ENCODE assay signal across 17 cellular contexts in genomic region chr20:4697874-4698221, GRCh38. TPM values are rescaled to one million over a fixed set of nuclear protein-coding genes. Genes with fewer than 3 reads are reported as not detected.
"Had no signal": no experiment of that assay in that cellular context is flagged by ENCODE, and none has a peak within 500 bp of the region (broad histone marks: within the 10 kb centered on the region; RNA-seq: fewer than 3 reads in every experiment).

No MANE protein-coding gene starts in this region.

- H3K9me3 ChIP-seq: left ventricle myocardium inferior, right atrium auricular region, transverse colon had no signal

- H3K27ac ChIP-seq: cardiac muscle cell, left ventricle myocardium inferior, right atrium auricular region, transverse colon had no signal

- H3K27me3 Mint-ChIP-seq: activated CD4-positive, alpha-beta T cell treated with anti-CD3 and anti-CD28 coated beads for 36 hours had no signal

- H3K4me3 Mint-ChIP-seq: activated CD4-positive, alpha-beta T cell treated with anti-CD3 and anti-CD28 coated beads for 36 hours; T-helper 2 cell treated with Interferon-gamma antibody and Interleukin-4, amounts not matched to agents 5 μg/mL and 100 μg/mL, for 36 hours had no signal

- DNase-seq: activated CD4-positive, alpha-beta T cell treated with anti-CD3 and anti-CD28 coated beads for 36 hours; activated T-cell treated with anti-CD3 and anti-CD28 coated beads, Interleukin-2, amount 50 U/mL, for 48 hours; effector CD4-positive, alpha-beta T cell; foreskin melanocyte; left ventricle myocardium inferior; small intestine; transverse colon had no signal

- H3K36me3 ChIP-seq: cardiac muscle cell, transverse colon had no signal

- H3K9me3 Mint-ChIP-seq: T-helper 2 cell treated with Interferon-gamma antibody and Interleukin-4, amounts not matched to agents 5 μg/mL and 100 μg/mL, for 36 hours had no signal

- H3K27ac Mint-ChIP-seq: T-helper 2 cell treated with Interferon-gamma antibody and Interleukin-4, amounts not matched to agents 5 μg/mL and 100 μg/mL, for 36 hours had no signal

- ATAC-seq: activated CD4-positive, alpha-beta T cell treated with anti-CD3 and anti-CD28 coated beads for 36 hours had no signal

- FAIRE-seq: astrocyte, colon, keratinocyte, small intestine had no signal

- H3K4me3 ChIP-seq: cardiac muscle cell, left ventricle myocardium inferior, right atrium auricular region, transverse colon had no signal

- H3K27me3 ChIP-seq: cardiac muscle cell, right atrium auricular region, transverse colon had no signal

RNA-seq across cellular contexts. Expression of gene PRND, which starts 23.9 kb away (rescaled TPM):
- total RNA-seq: activated CD4-positive, alpha-beta T cell treated with anti-CD3 and anti-CD28 coated beads for 36 hours; activated CD8-positive, alpha-beta memory T cell treated with anti-CD3 and anti-CD28 coated beads for 36 hours; astrocyte; left ventricle myocardium inferior; myocyte; posterior vena cava; right atrium auricular region; subcutaneous adipose tissue; transverse colon had no signal
- polyA plus RNA-seq: cardiac muscle cell, keratinocyte, small intestine had no signal
